In genomic region chr10:125114761-125115391, GRCh38 we compare ENCODE assay signal across 16 cellular contexts. TPM values are rescaled to one million over a fixed set of nuclear protein-coding genes. Genes with fewer than 3 reads are reported as not detected.
DNase-seq lines count a peak whose midpoint lies in the region; ATAC-seq and TF ChIP-seq lines count a peak whose summit lies in the region.
"Had no signal": no experiment of that assay in that cellular context is flagged by ENCODE, and none has a peak within 500 bp of the region (broad histone marks: within the 10 kb centered on the region; RNA-seq: fewer than 3 reads in every experiment).

No MANE protein-coding gene starts in this region.

- peak; percentile 55 for DNase-seq in astrocyte of the hippocampus (ENCODE audit: low read depth, low spot score)
- DNase-seq in iris pigment epithelial cell (ENCODE audit: low read depth) = peak; percentile 52
- no peak for DNase-seq in gastrocnemius medialis
- DNase-seq in nucleus accumbens (lab: John Stamatoyannopoulos, UW) = no peak
- DNase-seq: activated CD4-positive, CD25-positive, alpha-beta regulatory T cell treated with anti-CD3 and anti-CD28 coated beads, Interleukin-2, amount 50 U/mL, for 72 hours; activated gamma-delta T cell; Calu3; NCI-H1105 treated with DMSO at 0.1 percent for 48 hours; NCI-H2171; NCI-H774; stimulated activated naive CD8-positive, alpha-beta T cell treated with anti-CD3 and anti-CD28 coated beads, Interleukin-15, Interleukin-2, amounts not matched to agents 100 U/mL and 50 U/mL, for 24 hours; T-cell had no signal

- intact Hi-C loops in gastrocnemius medialis (cut with DNase I; ENCODE audit: low total_unique reads) = no loop called here

- no peak overlapping the region for H3K4me3 ChIP-seq in HEK293 (ENCODE audit: low read depth, low read length)
- H3K4me3 ChIP-seq in gastrocnemius medialis = no peak overlapping the region

- no peak overlapping the region for H3K27ac ChIP-seq in HEK293 (ENCODE audit: extremely low read depth, low read depth, low read length)
- peak overlapping the region; percentile 27 to 68 (median 55) for H3K27ac ChIP-seq in gastrocnemius medialis
- H3K27ac ChIP-seq: KMS-11 had no signal

- H3K27me3 ChIP-seq in gastrocnemius medialis = no peaks in the 10 kb centered on the region

- H3K36me3 ChIP-seq in HEK293 (ENCODE audit: control insufficient read depth in 2 of 2, insufficient read depth in 1 of 2, low read length in 2 of 2) (peaks cover 0 to 10% of the 10 kb centered on the region in 2 experiments; a peak in 1 of 3 replicates), gastrocnemius medialis (no peaks in the 10 kb centered on the region)

- H3K9me3 ChIP-seq in HEK293 (ENCODE audit: control insufficient read depth, insufficient read depth, low read depth, low read length) = no peaks in the 10 kb centered on the region
- H3K9me3 ChIP-seq in gastrocnemius medialis = no peaks in the 10 kb centered on the region

- H3K4me1 ChIP-seq in HEK293 (ENCODE audit: control insufficient read depth, insufficient read depth, low read length) (peaks cover 7% of the 10 kb centered on the region; the same call in 1 of the 2 replicates), gastrocnemius medialis (peaks cover 45 to 70% of the 10 kb centered on the region in 2 donors)

- in situ Hi-C loops in gastrocnemius medialis (cut with MboI; ENCODE audit: low sequenced_read_pairs in 4 of 4) = no loop called here

- POLR2A ChIA-PET in HEK293 (lab: Yijun Ruan, JAX) = no interaction called here

- ATAC-seq in gastrocnemius medialis (no peak), GM21723 (IDR thresholded peaks at IDR 0.05; ENCODE audit: unreplicated experiment) (no peak), HG03108 (IDR thresholded peaks at IDR 0.05; ENCODE audit: unreplicated experiment) (no peak)
- ATAC-seq: stimulated activated naive CD8-positive, alpha-beta T cell treated with anti-CD3 and anti-CD28 coated beads, Interleukin-15, Interleukin-2, amounts not matched to agents 100 U/mL and 50 U/mL, for 24 hours; T-cell had no signal

- CTCF ChIA-PET in HEK293 (lab: Yijun Ruan, JAX) = interaction anchor here (1.3 kb wide), 1 partner anchor 67 kb away, joined by 5 read pairs; no protein-coding TSS in a partner anchor

- no peak for TF ChIP-seq POLR2A in gastrocnemius medialis (IDR thresholded peaks at IDR 0.05)

- TF ChIP-seq CTCF in HEK293 (tag by site-specific recombination; IDR thresholded peaks at IDR 0.05) (no peak), gastrocnemius medialis (IDR thresholded peaks at IDR 0.05 in 4 of 5, conservative IDR thresholded peaks at IDR 0.05 in 1 of 5) (no peak)

TF ChIP-seq in HEK293, 187 proteins besides CTCF, POLR2A, EP300 and RAD21:
- no peak for TF ChIP-seq ZBTB49 (tag by site-specific recombination; IDR thresholded peaks at IDR 0.05; ENCODE audit: low read depth)
- TF ChIP-seq GLI2 (tag by site-specific recombination; IDR thresholded peaks at IDR 0.05; ENCODE audit: borderline replicate concordance, low read depth) = no peak
- TF ChIP-seq ZIC2 (tag by site-specific recombination; IDR thresholded peaks at IDR 0.05) = peak; percentile 78
- no peak for TF ChIP-seq ZNF629 (tag by site-specific recombination; IDR thresholded peaks at IDR 0.05)
- no peak for TF ChIP-seq ZNF157 (tag by site-specific recombination; IDR thresholded peaks at IDR 0.05)

RNA-seq across cellular contexts. Expression of gene CTBP2, which starts 45.5 kb away (rescaled TPM):
- total RNA-seq in gastrocnemius medialis = 10 to 100 TPM; 13.9 to 36.7 (median 21.1) TPM

Comparison
In these comparisons a context has a peak if more than half of its experiments do, and no peak if none do; other contexts are left out.
1. DNase-seq: peak in astrocyte of the hippocampus (single experiment) and iris pigment epithelial cell (single experiment); none in gastrocnemius medialis (0 of 2) and nucleus accumbens (0 of 56).